13 cellular contexts compared by ENCODE assay signal in genomic region chr12:101866615-101867373, GRCh38. TPM values are rescaled to one million over a fixed set of nuclear protein-coding genes. Genes with fewer than 3 reads are reported as not detected.
A peak's percentile ranks its signal among the peaks of the same experiment; 100 is the strongest.
DNase-seq lines count a peak whose midpoint lies in the region; ATAC-seq and TF ChIP-seq lines count a peak whose summit lies in the region.
"Had no signal": no experiment of that assay in that cellular context is flagged by ENCODE, and none has a peak within 500 bp of the region (broad histone marks: within the 10 kb centered on the region; RNA-seq: fewer than 3 reads in every experiment).

No MANE protein-coding gene starts in this region.

- H3K27ac ChIP-seq in right atrium auricular region, result no peak overlapping the region
- H3K27ac ChIP-seq in WERI-Rb-1, result no peak overlapping the region
- no peak overlapping the region for H3K27ac ChIP-seq in neural progenitor cell
- no peak overlapping the region for H3K27ac ChIP-seq in left lung
- H3K27ac ChIP-seq: PC-9 had no signal

- no peaks in the 10 kb centered on the region for H3K4me1 Mint-ChIP-seq in neural progenitor cell
- peaks cover 9% of the 10 kb centered on the region for H3K4me1 Mint-ChIP-seq in type B pancreatic cell (ENCODE audit: unreplicated experiment)

- peak overlapping the region; percentile 50 for H2AFZ ChIP-seq in neural progenitor cell (replicated peaks)
- H2AFZ ChIP-seq: PC-9 had no signal

- H3K4me3 ChIP-seq in right atrium auricular region (no peak overlapping the region), WERI-Rb-1 (ENCODE audit: low read depth, low read length) (no peak overlapping the region), neural progenitor cell (no peak overlapping the region), left lung (no peak overlapping the region)
- H3K4me3 ChIP-seq: BLaER1 treated with 17β-estradiol and CSF1 and Interleukin-3, amounts not matched to agents 10 nM and 100 nM; PC-9 had no signal

- H3K4me2 ChIP-seq in neural progenitor cell, result no peak overlapping the region
- H3K4me2 ChIP-seq: PC-9 had no signal

- H3K36me3 ChIP-seq in right atrium auricular region (no peaks in the 10 kb centered on the region), WERI-Rb-1 (no peaks in the 10 kb centered on the region), neural progenitor cell (no peaks in the 10 kb centered on the region), left lung (no peaks in the 10 kb centered on the region)

- H3K27me3 ChIP-seq in right atrium auricular region (no peaks in the 10 kb centered on the region), WERI-Rb-1 (ENCODE audit: insufficient read depth, low read depth, severe bottlenecking) (no peaks in the 10 kb centered on the region), neural progenitor cell (no peaks in the 10 kb centered on the region), left lung (no peaks in the 10 kb centered on the region)
- H3K27me3 ChIP-seq: BLaER1 treated with 17β-estradiol and CSF1 and Interleukin-3, amounts not matched to agents 10 nM and 100 nM had no signal

- H3K4me1 ChIP-seq in right atrium auricular region (no peaks in the 10 kb centered on the region), neural progenitor cell (peaks cover 4% of the 10 kb centered on the region), left lung (peaks cover 0 to 19% of the 10 kb centered on the region in 2 donors)

- ATAC-seq in Right ventricle myocardium superior (ENCODE audit: poor library complexity) (peak; percentile 49), HG03045 (IDR thresholded peaks at IDR 0.05; ENCODE audit: unreplicated experiment) (no peak), left lung (no peak)

- H3K27ac Mint-ChIP-seq in neural progenitor cell, result no peak overlapping the region
- H3K27ac Mint-ChIP-seq in type B pancreatic cell, result peak overlapping the region; percentile 11

- H3K9me3 ChIP-seq in right atrium auricular region (peaks cover 0 to 8% of the 10 kb centered on the region in 2 donors), WERI-Rb-1 (ENCODE audit: severe bottlenecking) (no peaks in the 10 kb centered on the region), neural progenitor cell (ENCODE audit: low read depth) (no peaks in the 10 kb centered on the region), left lung (peaks cover 0 to 5% of the 10 kb centered on the region in 2 donors)

- no peak overlapping the region for H3K4me3 Mint-ChIP-seq in neural progenitor cell
- H3K4me3 Mint-ChIP-seq in type B pancreatic cell, result no peak overlapping the region

- H3K79me2 ChIP-seq in neural progenitor cell (ENCODE audit: low read depth), result no peaks in the 10 kb centered on the region

- H3K9me3 Mint-ChIP-seq in neural progenitor cell (peaks cover 18% of the 10 kb centered on the region), type B pancreatic cell (peaks cover 6% of the 10 kb centered on the region)

- DNase-seq in Right ventricle myocardium superior (no peak), right atrium auricular region (ENCODE audit: low spot score) (no peak), WERI-Rb-1 (peak; percentile 57), neural progenitor cell (ENCODE audit: low spot score) (no peak), type B pancreatic cell (ENCODE audit: extremely low spot score, unreplicated experiment) (no peak), left lung (no peak), retina (no peak)
- DNase-seq: HCEC 1CT, NCI-H345, NCI-H526 treated with DMSO at 0.1 percent for 48 hours, PC-9 had no signal

- TF ChIP-seq CTCF in right atrium auricular region (IDR thresholded peaks at IDR 0.05) (no peak), WERI-Rb-1 (IDR thresholded peaks at IDR 0.05; ENCODE audit: low read depth, low read length) (no peak), neural progenitor cell (IDR thresholded peaks at IDR 0.05) (no peak), type B pancreatic cell (conservative IDR thresholded peaks at IDR 0.05) (no peak), left lung (IDR thresholded peaks at IDR 0.05) (no peak)

- intact Hi-C loops in Right ventricle myocardium superior (cut with DNase I), result no loop called here
- intact Hi-C loops in left lung (cut with DNase I), result no loop called here

- no peaks in the 10 kb centered on the region for H4K20me1 ChIP-seq in neural progenitor cell (ENCODE audit: low read depth)
- H4K20me1 ChIP-seq: BLaER1 treated with 17β-estradiol and CSF1 and Interleukin-3, amounts not matched to agents 10 nM and 100 nM had no signal

- H3K36me3 Mint-ChIP-seq in neural progenitor cell (no peaks in the 10 kb centered on the region), type B pancreatic cell (no peaks in the 10 kb centered on the region)

- H3K27me3 Mint-ChIP-seq in neural progenitor cell (ENCODE audit: insufficient read depth, low read depth) (no peaks in the 10 kb centered on the region), type B pancreatic cell (no peaks in the 10 kb centered on the region)

- H3K9ac ChIP-seq in neural progenitor cell, result no peak overlapping the region

- H3F3A ChIP-seq in neural progenitor cell (ENCODE audit: low read depth), result no peaks in the 10 kb centered on the region

RNA-seq across cellular contexts. Expression of gene DRAM1, which starts 10.6 kb away (rescaled TPM):
- total RNA-seq in Right ventricle myocardium superior, result 5.0 TPM
- 10 to 100 TPM in 1 of 2 donors, 1 to 10 TPM in 1; 3.9 to 12.7 TPM for total RNA-seq in right atrium auricular region
- 1.2 and 1.3 TPM in 2 replicates for total RNA-seq in neural progenitor cell (ENCODE audit: low replicate concordance)
- 12.5 and 20.6 TPM in 2 replicates for total RNA-seq in type B pancreatic cell (ENCODE audit: low replicate concordance)
- total RNA-seq in left lung, result 100 to 1,000 TPM; 115 to 167 TPM

RNA-seq across cellular contexts. Expression of gene GNPTAB, which starts 36.0 kb away (rescaled TPM):
- total RNA-seq in Right ventricle myocardium superior, result 52.9 TPM
- total RNA-seq in right atrium auricular region, result 10 to 100 TPM; 25.3 to 32.6 TPM
- 18.6 and 24.0 TPM in 2 replicates for total RNA-seq in neural progenitor cell (ENCODE audit: low replicate concordance)
- 29.4 and 39.0 TPM in 2 replicates for total RNA-seq in type B pancreatic cell (ENCODE audit: low replicate concordance)
- total RNA-seq in left lung, result 10 to 100 TPM; 64.8 to 68.9 TPM
